In genomic region chr19:45130888-45131615, GRCh38 we compare ENCODE assay signal across 9 cellular contexts. TPM values are rescaled to one million over a fixed set of nuclear protein-coding genes. Genes with fewer than 3 reads are reported as not detected.
DNase-seq lines count a peak whose midpoint lies in the region; ATAC-seq and TF ChIP-seq lines count a peak whose summit lies in the region.
"Had no signal": no experiment of that assay in that cellular context is flagged by ENCODE, and none has a peak within 500 bp of the region (broad histone marks: within the 10 kb centered on the region; RNA-seq: fewer than 3 reads in every experiment).

No MANE protein-coding gene starts in this region.

- H3K4me1 Mint-ChIP-seq in MCF 10A (ENCODE audit: insufficient read depth, unreplicated experiment) = no peaks in the 10 kb centered on the region
- H3K4me1 Mint-ChIP-seq in chondrocyte (ENCODE audit: low read depth) = peaks cover 8% of the 10 kb centered on the region

- H3K4me3 Mint-ChIP-seq in MCF 10A (ENCODE audit: unreplicated experiment) (no peak overlapping the region), chondrocyte (ENCODE audit: unreplicated experiment) (no peak overlapping the region)

- WGBS in stomach, 5 donors = 40 to 60% (median 44%) methylated on average over 11 to 13 of the region's 13 CpGs

- TF ChIP-seq EP300 in stomach (IDR thresholded peaks at IDR 0.05) = no peak

- H3K4me3 ChIP-seq in breast epithelium = no peak overlapping the region
- no peak overlapping the region for H3K4me3 ChIP-seq in stomach
- H3K4me3 ChIP-seq: lung had no signal

- TF ChIP-seq POLR2A in breast epithelium (IDR thresholded peaks at IDR 0.05) (no peak), stomach (IDR thresholded peaks at IDR 0.05) (no peak)

- POLR2A ChIA-PET in MCF 10A (lab: Yijun Ruan, JAX) = interaction anchor here (0.6 to 0.7 kb wide), 2 partner anchors 9 to 39 kb away, joined by 3 read pairs; no protein-coding TSS in a partner anchor

- H3K27ac Mint-ChIP-seq in MCF 10A (ENCODE audit: low read depth, unreplicated experiment) = no peak overlapping the region
- peak overlapping the region; percentile 42 for H3K27ac Mint-ChIP-seq in chondrocyte (ENCODE audit: unreplicated experiment)

- ATAC-seq in GM18909 (IDR thresholded peaks at IDR 0.05; ENCODE audit: poor library complexity, unreplicated experiment) = no peak
- ATAC-seq in HG02759 (IDR thresholded peaks at IDR 0.05; ENCODE audit: unreplicated experiment) = no peak

- intact Hi-C loops in MCF 10A (cut with micrococcal nuclease) (no loop called here), breast epithelium (cut with DNase I; ENCODE audit: low total_unique reads) (no loop called here), stomach (cut with DNase I; ENCODE audit: low total_unique reads) (loop anchor here (5.0 kb wide), 1 partner anchor 44 kb away; no protein-coding TSS in a partner anchor)

- H3K36me3 ChIP-seq in breast epithelium = no peaks in the 10 kb centered on the region
- peaks cover 0 to 22% (median 5%) of the 10 kb centered on the region in 4 donors for H3K36me3 ChIP-seq in stomach

- H3K4me1 ChIP-seq in breast epithelium = no peaks in the 10 kb centered on the region
- H3K4me1 ChIP-seq in stomach = peaks cover under 1 to 31% (median 12%) of the 10 kb centered on the region in 4 donors

- H3K27me3 Mint-ChIP-seq in MCF 10A (ENCODE audit: insufficient read depth, unreplicated experiment) (no peaks in the 10 kb centered on the region), chondrocyte (ENCODE audit: low read depth) (no peaks in the 10 kb centered on the region)

- H3K9me3 Mint-ChIP-seq in MCF 10A (ENCODE audit: unreplicated experiment) = no peaks in the 10 kb centered on the region
- H3K9me3 Mint-ChIP-seq in chondrocyte (ENCODE audit: low read depth) = no peaks in the 10 kb centered on the region

- H3K9me3 ChIP-seq in breast epithelium = no peaks in the 10 kb centered on the region
- no peaks in the 10 kb centered on the region for H3K9me3 ChIP-seq in stomach

- TF ChIP-seq CTCF in MCF 10A (IDR thresholded peaks at IDR 0.05; ENCODE audit: unreplicated experiment) (peak; percentile 26), breast epithelium (IDR thresholded peaks at IDR 0.05) (peak in 1 of 3 donors; percentile 7), chondrocyte (IDR thresholded peaks at IDR 0.05) (peak; percentile 56), stomach (IDR thresholded peaks at IDR 0.05) (peak in 4 of 7 experiments; percentile 10 to 39 (median 18))

- DNase-seq in MCF 10A (ENCODE audit: unreplicated experiment) (peak; percentile 48), breast epithelium (ENCODE audit: low spot score in 2 of 2) (no peak), NCI-H226 (peak; percentile 56), chondrocyte (ENCODE audit: low spot score) (no peak), stomach (peak; percentile 63), GF-D8 (lab: John Stamatoyannopoulos, UW) (no peak)

- H3K27ac ChIP-seq in breast epithelium (no peak overlapping the region), stomach (peak overlapping the region in 1 of 5 donors; percentile 8)

- H3K27me3 ChIP-seq in breast epithelium (no peaks in the 10 kb centered on the region), stomach (no peaks in the 10 kb centered on the region)

- BruUV-seq in MCF 10A (replicated peaks; lab: Mats Ljungman, UMichigan) = no TSS peak

- peaks cover 12% of the 10 kb centered on the region for H3K36me3 Mint-ChIP-seq in MCF 10A (ENCODE audit: insufficient read depth, unreplicated experiment)
- H3K36me3 Mint-ChIP-seq in chondrocyte (ENCODE audit: low read depth) = no peaks in the 10 kb centered on the region

- CTCF ChIA-PET in MCF 10A (lab: Yijun Ruan, JAX) = interaction anchor here (0.6 to 0.9 kb wide), 5 partner anchors 19 to 102 kb away, joined by 3 to 5 read pairs (median 4); partner anchors contain the start of gene NKPD1

RNA-seq across cellular contexts. Expression of gene NKPD1, which starts 29.7 kb away (rescaled TPM):
- total RNA-seq in MCF 10A (2022) (0.09 and 0.22 TPM in 2 replicates), breast epithelium (1 to 10 TPM in 2 of 3 donors, under 1 TPM in 1; 0.16 to 1.3 (median 1.0) TPM), chondrocyte (0.10 to 0.13 TPM in 2 of 3 replicates, not detected in the other), stomach (not detected)
- polyA plus RNA-seq in stomach = under 1 TPM in 1 of 3 donors, not detected in 2; 0.20 TPM

RNA-seq across cellular contexts. Expression of gene PPP1R37, which starts 38.1 kb away (rescaled TPM):
- total RNA-seq in MCF 10A (2022) (22.0 and 22.5 TPM in 2 replicates), breast epithelium (10 to 100 TPM; 18.6 to 50.8 (median 33.8) TPM), chondrocyte (23.9 to 30.2 TPM (median 24.0 TPM) in 3 replicates), stomach (100 to 1,000 TPM in 1 of 5 donors, 10 to 100 TPM in 4; 25.7 to 268 (median 55.4) TPM)
- polyA plus RNA-seq in stomach = 10 to 100 TPM; 32.4 to 95.8 (median 39.7) TPM

RNA-seq across cellular contexts. Expression of gene TRAPPC6A, which starts 47.0 kb away (rescaled TPM):
- total RNA-seq in MCF 10A (2022) (14.4 and 16.1 TPM in 2 replicates), breast epithelium (10 to 100 TPM; 29.5 to 54.4 (median 34.7) TPM), chondrocyte (12.7 to 15.9 TPM (median 13.7 TPM) in 3 replicates), stomach (10 to 100 TPM in 3 of 5 donors, 1 to 10 TPM in 1, not detected in 1; 8.7 to 40.7 (median 27.8) TPM)
- 10 to 100 TPM; 53.5 to 59.4 (median 58.1) TPM for polyA plus RNA-seq in stomach

RNA-seq across cellular contexts. Expression of gene BLOC1S3, which starts 47.5 kb away (rescaled TPM):
- total RNA-seq in MCF 10A (2022) (14.0 and 18.1 TPM in 2 replicates), breast epithelium (10 to 100 TPM; 10.2 to 13.0 (median 10.6) TPM), chondrocyte (15.1 to 21.0 TPM (median 17.6 TPM) in 3 replicates), stomach (10 to 100 TPM in 2 of 5 donors, 1 to 10 TPM in 3; 3.1 to 71.0 (median 8.3) TPM)
- 1 to 10 TPM; 3.5 to 7.5 (median 4.3) TPM for polyA plus RNA-seq in stomach

RNA-seq across cellular contexts. Expression of gene GEMIN7, which starts 52.0 kb away (rescaled TPM):
- total RNA-seq in MCF 10A (2022) = 21.0 and 21.8 TPM in 2 replicates
- 10 to 100 TPM; 21.3 to 35.1 (median 22.1) TPM for total RNA-seq in breast epithelium
- total RNA-seq in chondrocyte = 14.7 to 21.7 TPM (median 17.8 TPM) in 3 replicates
- 100 to 1,000 TPM in 1 of 5 donors, 10 to 100 TPM in 2, 1 to 10 TPM in 2; 1.8 to 107 (median 11.2) TPM for total RNA-seq in stomach
- 10 to 100 TPM; 28.2 to 44.3 (median 36.0) TPM for polyA plus RNA-seq in stomach

Comparison
In these comparisons a context has a peak if more than half of its experiments do, and no peak if none do; other contexts are left out.
1. DNase-seq: peak in MCF 10A (single experiment), NCI-H226 (single experiment) and stomach (single experiment); none in breast epithelium (0 of 2), chondrocyte (single experiment) and GF-D8 (single experiment).